1 cellular context compared by ENCODE assay signal in the genomic region with DNA sequence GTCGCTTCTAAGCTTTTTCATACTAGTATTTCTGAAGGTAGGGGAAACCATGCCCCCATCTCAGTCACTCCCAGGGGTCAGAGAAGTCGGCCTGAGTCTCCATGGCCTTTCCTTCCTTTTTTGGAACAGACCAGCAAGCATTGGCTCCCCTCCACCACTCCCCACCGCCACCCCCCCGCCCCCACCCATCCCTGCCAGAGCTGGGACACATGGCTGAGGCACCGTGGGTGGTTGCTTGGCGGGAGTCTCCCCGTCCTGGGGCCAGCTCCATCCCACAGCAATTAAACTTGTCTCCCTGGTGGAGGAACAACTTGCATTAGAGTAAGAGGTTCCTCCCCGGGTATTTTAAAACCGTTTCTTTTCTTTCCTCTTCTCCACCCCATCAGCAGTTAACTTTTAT.
TF ChIP-seq lines count a peak whose summit lies in the region.

No MANE protein-coding gene starts in this region.

TF ChIP-seq in HepG2, 621 proteins besides CTCF, POLR2A, EP300 and RAD21:
- TF ChIP-seq, protein P1, sequence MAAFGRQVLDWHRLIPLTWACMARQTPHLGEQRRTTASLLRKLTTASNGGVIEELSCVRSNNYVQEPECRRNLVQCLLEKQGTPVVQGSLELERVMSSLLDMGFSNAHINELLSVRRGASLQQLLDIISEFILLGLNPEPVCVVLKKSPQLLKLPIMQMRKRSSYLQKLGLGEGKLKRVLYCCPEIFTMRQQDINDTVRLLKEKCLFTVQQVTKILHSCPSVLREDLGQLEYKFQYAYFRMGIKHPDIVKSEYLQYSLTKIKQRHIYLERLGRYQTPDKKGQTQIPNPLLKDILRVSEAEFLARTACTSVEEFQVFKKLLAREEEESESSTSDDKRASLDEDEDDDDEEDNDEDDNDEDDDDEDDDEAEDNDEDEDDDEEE (CRISPR knock-in tag; IDR thresholded peaks at IDR 0.05): no peak
- TF ChIP-seq ZNF781 (CRISPR knock-in tag; IDR thresholded peaks at IDR 0.05; ENCODE audit: borderline replicate concordance, not compliant biosample characterization) (no peak), ZNF839 (CRISPR knock-in tag; IDR thresholded peaks at IDR 0.05; ENCODE audit: borderline replicate concordance) (no peak), GABPB1 (CRISPR knock-in tag; IDR thresholded peaks at IDR 0.05) (no peak), ETV5 (CRISPR knock-in tag; IDR thresholded peaks at IDR 0.05; ENCODE audit: borderline replicate concordance) (no peak), TGIF2 (CRISPR knock-in tag; IDR thresholded peaks at IDR 0.05) (no peak)
- TF ChIP-seq, protein P2, sequence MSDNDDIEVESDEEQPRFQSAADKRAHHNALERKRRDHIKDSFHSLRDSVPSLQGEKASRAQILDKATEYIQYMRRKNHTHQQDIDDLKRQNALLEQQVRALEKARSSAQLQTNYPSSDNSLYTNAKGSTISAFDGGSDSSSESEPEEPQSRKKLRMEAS (IDR thresholded peaks at IDR 0.05): no peak
- TF ChIP-seq, protein P3, sequence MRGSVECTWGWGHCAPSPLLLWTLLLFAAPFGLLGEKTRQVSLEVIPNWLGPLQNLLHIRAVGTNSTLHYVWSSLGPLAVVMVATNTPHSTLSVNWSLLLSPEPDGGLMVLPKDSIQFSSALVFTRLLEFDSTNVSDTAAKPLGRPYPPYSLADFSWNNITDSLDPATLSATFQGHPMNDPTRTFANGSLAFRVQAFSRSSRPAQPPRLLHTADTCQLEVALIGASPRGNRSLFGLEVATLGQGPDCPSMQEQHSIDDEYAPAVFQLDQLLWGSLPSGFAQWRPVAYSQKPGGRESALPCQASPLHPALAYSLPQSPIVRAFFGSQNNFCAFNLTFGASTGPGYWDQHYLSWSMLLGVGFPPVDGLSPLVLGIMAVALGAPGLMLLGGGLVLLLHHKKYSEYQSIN (CRISPR knock-in tag; IDR thresholded peaks at IDR 0.05; ENCODE audit: borderline replicate concordance): no peak
